2 cellular contexts compared by ENCODE assay signal in the genomic region with DNA sequence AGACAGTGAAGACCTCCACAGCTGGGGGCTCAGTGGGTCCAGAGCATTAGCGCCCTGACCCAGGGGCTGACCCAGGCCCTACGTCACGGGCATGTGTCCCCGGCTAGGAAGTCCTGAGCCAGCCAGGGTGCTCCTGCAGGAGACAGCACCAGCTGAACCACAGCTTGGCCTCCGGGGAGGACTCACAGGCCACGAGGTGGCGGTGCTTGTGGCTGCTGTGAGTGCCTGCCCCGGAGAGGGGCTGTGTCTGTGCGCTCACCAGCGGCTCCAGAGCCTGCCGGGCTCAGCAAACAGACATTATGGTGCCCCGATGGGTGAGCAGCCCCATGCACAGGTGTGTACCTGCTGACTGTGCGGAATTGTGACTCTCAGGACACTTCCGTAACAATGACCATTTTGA. TPM values are rescaled to one million over a fixed set of nuclear protein-coding genes. Genes with fewer than 3 reads are reported as not detected.
"Had no signal": no experiment of that assay in that cellular context is flagged by ENCODE, and none has a peak within 500 bp of the region (broad histone marks: within the 10 kb centered on the region; RNA-seq: fewer than 3 reads in every experiment).

No MANE protein-coding gene starts in this region.

RNA-seq across cellular contexts. Expression of a gene that starts 31.1 kb away (rescaled TPM):
- total RNA-seq: mononuclear cell had no signal
- polyA plus RNA-seq: immature natural killer cell had no signal
